In genomic region chr20:31576751-31577150, GRCh38 we compare ENCODE assay signal across 22 cellular contexts. TPM values are rescaled to one million over a fixed set of nuclear protein-coding genes. Genes with fewer than 3 reads are reported as not detected.
DNase-seq lines count a peak whose midpoint lies in the region; ATAC-seq, FAIRE-seq and TF ChIP-seq lines count a peak whose summit lies in the region.
"Had no signal": no experiment of that assay in that cellular context is flagged by ENCODE, and none has a peak within 500 bp of the region (broad histone marks: within the 10 kb centered on the region; RNA-seq: fewer than 3 reads in every experiment).

No MANE protein-coding gene starts in this region.

- H3K79me1 ChIP-seq in H9 (ENCODE audit: insufficient read depth, low read depth, low read length, poor library complexity, severe bottlenecking) (no peaks in the 10 kb centered on the region), H1 (ENCODE audit: low read depth, low read length) (no peaks in the 10 kb centered on the region)

- no peak overlapping the region for H2BK5ac ChIP-seq in H9 (ENCODE audit: insufficient read length, low read length)
- H2BK5ac ChIP-seq in H1 (ENCODE audit: low read depth, low read length), result peak overlapping the region; percentile 31; the same call in 1 of the 2 replicates

- CTCF ChIA-PET in Caco-2 (lab: Charles Lee) (interaction anchor here (1.1 to 28.6 kb wide), 3 partner anchors 9 to 57 kb away, joined by 3 to 1708 read pairs (median 9); partner anchors contain the start of gene ID1), H1 (lab: Charles Lee; ENCODE audit: partially characterized antibody) (interaction anchor here (1.0 to 30.5 kb wide), 6 partner anchors 9 to 58 kb away, joined by 4 to 1559 read pairs (median 22); partner anchors contain the start of gene ID1)

- H3K18ac ChIP-seq in H9 (ENCODE audit: insufficient read length, low read depth, low read length) (peak overlapping the region; percentile 27), H1 (ENCODE audit: extremely low read depth, low read length) (0 out of 2 replicates have a peak overlapping the region, but pooled peaks have one; percentile 51)

- peaks cover 19% of the 10 kb centered on the region for H3K4me1 ChIP-seq in Caco-2
- no peaks in the 10 kb centered on the region for H3K4me1 ChIP-seq in H9 (ENCODE audit: insufficient read depth, low read length)
- peaks cover 17 to 26% (median 24%) of the 10 kb centered on the region in 4 experiments for H3K4me1 ChIP-seq in H1 (replicated peaks in 1 of 4; ENCODE audit: control insufficient read depth in 3 of 4, insufficient read depth in 4 of 4, low read length in 3 of 4)
- H3K4me1 ChIP-seq in upper lobe of left lung, result peaks cover 19 to 24% (median 21%) of the 10 kb centered on the region in 4 donors

- no peak overlapping the region for H3K23ac ChIP-seq in H9 (ENCODE audit: insufficient read length, low read depth, low read length)
- H3K23ac ChIP-seq in H1 (ENCODE audit: insufficient read length), result no peak overlapping the region

- no peaks in the 10 kb centered on the region for H3K9me3 ChIP-seq in Caco-2
- H3K9me3 ChIP-seq in H9 (ENCODE audit: control insufficient read depth, low read depth, low read length), result no peaks in the 10 kb centered on the region
- H3K9me3 ChIP-seq in H1 (ENCODE audit: insufficient read depth in 2 of 2, low read depth in 1 of 2, low read length in 1 of 2), result no peaks in the 10 kb centered on the region
- H3K9me3 ChIP-seq in upper lobe of left lung, result no peaks in the 10 kb centered on the region

- H3K27me3 ChIP-seq in Caco-2 (replicated peaks; ENCODE audit: control insufficient read depth, insufficient read depth, low read length), result no peaks in the 10 kb centered on the region
- H3K27me3 ChIP-seq in H9 (ENCODE audit: insufficient read depth, low read length), result no peaks in the 10 kb centered on the region
- no peaks in the 10 kb centered on the region for H3K27me3 ChIP-seq in H1 (replicated peaks in 1 of 4; ENCODE audit: control insufficient read depth in 3 of 4, extremely low read depth in 1 of 4, insufficient read depth in 3 of 4, low read length in 3 of 4)
- no peaks in the 10 kb centered on the region for H3K27me3 ChIP-seq in upper lobe of left lung

- H3K56ac ChIP-seq in H9 (ENCODE audit: insufficient read length, low read depth, low read length) (no peak overlapping the region), H1 (replicated peaks; ENCODE audit: insufficient read length, low read depth, low read length) (no peak overlapping the region)

- H4K20me1 ChIP-seq in H9 (ENCODE audit: control insufficient read depth, insufficient read depth, insufficient read length) (no peaks in the 10 kb centered on the region), H1 (replicated peaks in 1 of 2; ENCODE audit: control insufficient read depth in 1 of 2, insufficient read depth in 2 of 2, low read length in 2 of 2) (no peaks in the 10 kb centered on the region)

- H3K27ac Mint-ChIP-seq in Caco-2 (ENCODE audit: unreplicated experiment), result peak overlapping the region; percentile 7
- H3K27ac Mint-ChIP-seq in H9, result peak overlapping the region in 2 of 3 experiments; percentile 53 to 62; a peak in 4 of 7 replicates
- no peak overlapping the region for H3K27ac Mint-ChIP-seq in neural crest cell (ENCODE audit: unreplicated experiment)

- no peak overlapping the region for H2BK15ac ChIP-seq in H9 (ENCODE audit: low read depth, low read length)
- H2BK15ac ChIP-seq in H1 (ENCODE audit: low read length), result 0 out of 2 replicates have a peak overlapping the region, but pooled peaks have one; percentile 21

- H3K9ac ChIP-seq in H9 (ENCODE audit: extremely low read depth, insufficient read length, low read length), result no peak overlapping the region
- H3K9ac ChIP-seq in H1 (replicated peaks in 1 of 4; ENCODE audit: extremely low read depth in 1 of 4, low read depth in 3 of 4, low read length in 3 of 4), result no peak overlapping the region
- H3K9ac ChIP-seq: GM23248 had no signal

- peaks cover 61% of the 10 kb centered on the region for H3K36me3 Mint-ChIP-seq in Caco-2 (ENCODE audit: insufficient read depth, unreplicated experiment)
- peaks cover 7 to 21% (median 13%) of the 10 kb centered on the region in 3 experiments for H3K36me3 Mint-ChIP-seq in H9 (ENCODE audit: insufficient read depth in 1 of 3, low read depth in 3 of 3)
- H3K36me3 Mint-ChIP-seq in neural crest cell (ENCODE audit: low read depth), result no peaks in the 10 kb centered on the region
- H3K36me3 Mint-ChIP-seq: IgD-negative memory B cell had no signal

- TF ChIP-seq RAD21 in H1 (IDR thresholded peaks at IDR 0.05 in 1 of 2, conservative IDR thresholded peaks at IDR 0.05 in 1 of 2; ENCODE audit: low read depth in 2 of 2, low read length in 2 of 2), result no peak

- no peak overlapping the region for H2BK12ac ChIP-seq in H9 (ENCODE audit: insufficient read length, low read depth, low read length)
- 0 out of 2 replicates have a peak overlapping the region, but pooled peaks have one; percentile 44 for H2BK12ac ChIP-seq in H1 (ENCODE audit: low read depth, low read length)

- POLR2A ChIA-PET in Caco-2 (lab: Charles Lee), result interaction anchor here (0.6 kb wide), 1 partner anchor 10 kb away, joined by 3 read pairs; no protein-coding TSS in a partner anchor
- POLR2A ChIA-PET in H1 (lab: Charles Lee; ENCODE audit: partially characterized antibody), result interaction anchor here (1.4 to 24.3 kb wide), 4 partner anchors 10 to 31 kb away, joined by 4 to 1033 read pairs (median 60); partner anchors contain the start of gene ID1

- H3K27ac ChIP-seq in H9 (ENCODE audit: insufficient read length, low read depth, low read length) (no peak overlapping the region), H1 (ENCODE audit: low read depth, low read length) (no peak overlapping the region), upper lobe of left lung (no peak overlapping the region)
- H3K27ac ChIP-seq: GM23248 had no signal

- H3K36me3 ChIP-seq in Caco-2 (ENCODE audit: control insufficient read depth, insufficient read depth, low read length) (no peaks in the 10 kb centered on the region), H1 (ENCODE audit: control insufficient read depth in 2 of 4, insufficient read depth in 4 of 4, low read length in 3 of 4) (no peaks in the 10 kb centered on the region), upper lobe of left lung (no peaks in the 10 kb centered on the region)

- H4K8ac ChIP-seq in H9 (replicated peaks; ENCODE audit: insufficient read length, low read depth, low read length) (no peak overlapping the region), H1 (ENCODE audit: extremely low read depth, insufficient read depth, low read length) (no peak overlapping the region)

- no peak for TF ChIP-seq EP300 in H1 (IDR thresholded peaks at IDR 0.05; ENCODE audit: borderline replicate concordance in 1 of 2, low read depth in 2 of 2, low read length in 2 of 2)
- no peak for TF ChIP-seq EP300 in upper lobe of left lung (IDR thresholded peaks at IDR 0.05)

- H3K4me3 Mint-ChIP-seq in Caco-2 (ENCODE audit: unreplicated experiment) (no peak overlapping the region), H9 (no peak overlapping the region), neural crest cell (peak overlapping the region; percentile 11)
- H3K4me3 Mint-ChIP-seq: CD14-positive monocyte had no signal

- H4K91ac ChIP-seq in H9 (ENCODE audit: insufficient read length, low read depth, low read length) (no peak overlapping the region), H1 (replicated peaks; ENCODE audit: insufficient read length, low read length) (peak overlapping the region; percentile 42)

- ATAC-seq in GM19023 (IDR thresholded peaks at IDR 0.05; ENCODE audit: unreplicated experiment), result no peak
- ATAC-seq in upper lobe of left lung (ENCODE audit: low FRiP score in 2 of 2), result no peak
- ATAC-seq: SK-N-SH treated with all-trans-retinoic acid at 6 μM for 48 hours, T-cell had no signal

- peaks cover 34% of the 10 kb centered on the region for H3K4me1 Mint-ChIP-seq in Caco-2 (ENCODE audit: low read depth, unreplicated experiment)
- H3K4me1 Mint-ChIP-seq in H9, result peaks cover 57 to 62% of the 10 kb centered on the region in 2 experiments
- H3K4me1 Mint-ChIP-seq in neural crest cell, result peaks cover 40% of the 10 kb centered on the region

- H3K4me3 ChIP-seq in Caco-2 (ENCODE audit: low read depth, low read length), result no peak overlapping the region
- no peak overlapping the region for H3K4me3 ChIP-seq in H1 (ENCODE audit: extremely low read depth in 1 of 4, insufficient read depth in 2 of 4, low read depth in 3 of 4, low read length in 4 of 4)
- H3K4me3 ChIP-seq in upper lobe of left lung, result no peak overlapping the region
- H3K4me3 ChIP-seq: GM23248 had no signal

- H3K14ac ChIP-seq in H9 (ENCODE audit: insufficient read depth, low read length) (0 out of 2 replicates have a peak overlapping the region, but pooled peaks have one; percentile 41), H1 (ENCODE audit: insufficient read length) (no peak overlapping the region)

- H2BK20ac ChIP-seq in H9 (ENCODE audit: low read depth, low read length, poor library complexity, severe bottlenecking) (no peak overlapping the region), H1 (ENCODE audit: low read length) (no peak overlapping the region)

- H3K9me3 Mint-ChIP-seq in Caco-2 (ENCODE audit: unreplicated experiment) (no peaks in the 10 kb centered on the region), H9 (peaks cover 2 to 3% of the 10 kb centered on the region in 2 experiments; a peak in 2 of 5 replicates), neural crest cell (no peaks in the 10 kb centered on the region)
- H3K9me3 Mint-ChIP-seq: IgD-negative memory B cell, T-cell had no signal

- no peak for FAIRE-seq in H1 (lab: Jason Lieb, UNC)

- H2AK5ac ChIP-seq in H9 (ENCODE audit: insufficient read length, low read length) (no peak overlapping the region), H1 (ENCODE audit: low read depth, low read length) (no peak overlapping the region)

- H3T11ph ChIP-seq in H9 (ENCODE audit: low read length), result no peak overlapping the region

- TF ChIP-seq CTCF in Caco-2 (IDR thresholded peaks at IDR 0.05; ENCODE audit: insufficient read depth in 1 of 2, low read depth in 1 of 2, low read length in 1 of 2, severe bottlenecking in 1 of 2, unreplicated experiment in 1 of 2) (no peak), H9 (conservative IDR thresholded peaks at IDR 0.05) (no peak), H1 (IDR thresholded peaks at IDR 0.05; ENCODE audit: control extremely low read depth in 1 of 3, insufficient read depth in 1 of 3, low read depth in 1 of 3, low read length in 3 of 3) (no peak), neural crest cell (conservative IDR thresholded peaks at IDR 0.05) (no peak), upper lobe of left lung (IDR thresholded peaks at IDR 0.05) (no peak)

- no peak overlapping the region for H3K4ac ChIP-seq in H9 (ENCODE audit: low read depth, low read length)
- no peak overlapping the region for H3K4ac ChIP-seq in H1 (replicated peaks; ENCODE audit: insufficient read length, low read depth, low read length)

- H2BK120ac ChIP-seq in H9 (ENCODE audit: low read depth, low read length, poor library complexity, severe bottlenecking), result no peak overlapping the region
- no peak overlapping the region for H2BK120ac ChIP-seq in H1 (replicated peaks; ENCODE audit: low read depth, low read length)

- TF ChIP-seq POLR2A in H1 (IDR thresholded peaks at IDR 0.05; ENCODE audit: control extremely low read depth in 1 of 2, low read depth in 2 of 2, low read length in 2 of 2), result no peak
- no peak for TF ChIP-seq POLR2A in upper lobe of left lung (IDR thresholded peaks at IDR 0.05)

- H3K27me3 Mint-ChIP-seq in Caco-2 (ENCODE audit: insufficient read depth, unreplicated experiment) (no peaks in the 10 kb centered on the region), H9 (ENCODE audit: low read depth) (no peaks in the 10 kb centered on the region; the same call in 1 of the 2 replicates), neural crest cell (ENCODE audit: low read depth) (peaks cover 9% of the 10 kb centered on the region)
- H3K27me3 Mint-ChIP-seq: IgD-negative memory B cell, T-cell had no signal

- WGBS in H9 (ENCODE audit: extremely low coverage, insufficient read length, low lambda C conversion rate), result no CpG with 5 or more reads among the region's 2 CpGs
- 72% methylated on average over 2 of the region's 2 CpGs; no CpG with 5 or more reads in 1 of the 2 experiments for WGBS in H1 (ENCODE audit: extremely low coverage in 1 of 2, insufficient coverage in 1 of 2, insufficient read length in 1 of 2, insufficient replicate concordance in 2 of 2, low coverage in 1 of 2, low lambda C conversion rate in 2 of 2, missing lambda C conversion rate in 1 of 2), 2 experiments
- 80 to 96% methylated on average over 2 of the region's 2 CpGs for WGBS in upper lobe of left lung, 2 donors

- H4K5ac ChIP-seq in H9 (ENCODE audit: insufficient read length, low read depth, low read length), result no peak overlapping the region
- H4K5ac ChIP-seq in H1 (ENCODE audit: insufficient read length, low read depth, low read length), result no peak overlapping the region

- intact Hi-C loops in Caco-2 (cut with micrococcal nuclease; ENCODE audit: unreplicated experiment), result no loop called here
- intact Hi-C loops in head of caudate nucleus (cut with DNase I), result no loop called here

- DNase-seq in Caco-2 (no peak), H9 (no peak), H1 (ENCODE audit: low read depth in 1 of 2, low spot score in 2 of 2) (no peak), neural crest cell (ENCODE audit: low read depth, low spot score) (no peak), head of caudate nucleus (no peak), upper lobe of left lung (no peak), NCI-H526 (lab: John Stamatoyannopoulos, UW) (no peak)
- DNase-seq: DMS153, GDM1, GM23248, Karpas-422, NCI-H1436, NCI-H2081, NCI-H446 treated with DMSO at 0.1 percent for 48 hours, NCI-H82, RPMI8226, SIG-M5, T-cell had no signal

- H2AFZ ChIP-seq in H9 (ENCODE audit: low read length) (no peak overlapping the region), H1 (ENCODE audit: low read length) (no peak overlapping the region)
- H2AFZ ChIP-seq: GM23248 had no signal

- H3K79me2 ChIP-seq in H9 (ENCODE audit: insufficient read depth, low read length) (no peaks in the 10 kb centered on the region), H1 (ENCODE audit: control insufficient read depth in 1 of 2, insufficient read depth in 2 of 2, low read length in 2 of 2) (0 out of 4 replicates have a peak, but pooled peaks cover 0 to 3% of the 10 kb centered on the region in 2 experiments)

- H3K23me2 ChIP-seq in H9 (ENCODE audit: insufficient read length, low read depth, low read length, poor library complexity, severe bottlenecking) (peaks cover 6% of the 10 kb centered on the region), H1 (ENCODE audit: low read depth, low read length) (peaks cover 3% of the 10 kb centered on the region; the same call in 1 of the 2 replicates)

- no TSS peak for BruUV-seq in Caco-2 (replicated peaks; lab: Mats Ljungman, UMichigan)

- H3K4me2 ChIP-seq in H9 (ENCODE audit: insufficient read depth, insufficient read length, low read length) (no peak overlapping the region), H1 (ENCODE audit: insufficient read depth in 1 of 2, low read depth in 2 of 2, low read length in 2 of 2) (no peak overlapping the region)

RNA-seq across cellular contexts. Expression of gene ID1, which starts 28.3 kb away (rescaled TPM):
- 157 and 163 TPM in 2 replicates for total RNA-seq in Caco-2 (2022)
- 355 and 360 TPM in 2 replicates for total RNA-seq in H9 (2021)
- total RNA-seq in H1 (2021; fragmentation: NEBNext Ultra II Directional; extraction: Animal tissue kit (Norgen Biotek cat#: 25700)), result 120 and 131 TPM in 2 replicates
- 357 and 566 TPM in 2 replicates for polyA plus RNA-seq in H1 (2011; rRNA removed)
- polyA plus RNA-seq in H1 (2011; cell fraction: cytosol; rRNA removed), result 348 TPM
- polyA plus RNA-seq in H1 (2011; cell fraction: nucleus; rRNA removed), result 267 TPM
- 86.5 to 154 TPM (median 117 TPM) in 4 replicates for polyA plus RNA-seq in H1 (2012, experiment 1 of 2)
- polyA plus RNA-seq in H1 (2012, experiment 2 of 2), result 207 TPM
- polyA plus RNA-seq in H1 (2013, experiment 1 of 2), result 89.8 TPM
- 87.6 TPM for polyA plus RNA-seq in H1 (2013, experiment 2 of 2)
- polyA minus RNA-seq in H1 (2011; rRNA and poly(A)+ RNA removed), result 27.5 and 45.7 TPM in 2 replicates
- 181 TPM for polyA minus RNA-seq in H1 (2011; cell fraction: cytosol; rRNA and poly(A)+ RNA removed)
- polyA minus RNA-seq in H1 (2011; cell fraction: nucleus; rRNA and poly(A)+ RNA removed), result 200 TPM
- 4.3 and 5.8 TPM in 2 replicates for total RNA-seq in neural crest cell
- total RNA-seq in upper lobe of left lung, result 100 to 1,000 TPM; 226 to 911 (median 570) TPM

Comparison
In these comparisons a context has a peak if more than half of its experiments do, and no peak if none do; other contexts are left out.
1. RNA of gene ID1, which starts 28.3 kb away (total RNA-seq): 226 to 911 TPM in upper lobe of left lung, 355 to 360 TPM in H9, 157 to 163 TPM in Caco-2 and 120 to 131 TPM in H1; 4.3 to 5.8 TPM in neural crest cell; every median in the first group is over 10 times any median in the second.